27 cellular contexts compared by ENCODE assay signal in genomic region chr1:156777573-156777972, GRCh38. TPM values are rescaled to one million over a fixed set of nuclear protein-coding genes. Genes with fewer than 3 reads are reported as not detected.
DNase-seq lines count a peak whose midpoint lies in the region; ATAC-seq and TF ChIP-seq lines count a peak whose summit lies in the region.
"Had no signal": no experiment of that assay in that cellular context is flagged by ENCODE, and none has a peak within 500 bp of the region (broad histone marks: within the 10 kb centered on the region; RNA-seq: fewer than 3 reads in every experiment).

No MANE protein-coding gene starts in this region.

- no peak for DNase-seq in activated T-cell treated with anti-CD3 and anti-CD28 coated beads, Interleukin-2, amount 50 U/mL, for 72 hours
- no peak for DNase-seq in activated T-cell treated with anti-CD3 and anti-CD28 coated beads, Interleukin-2, amount 50 U/mL, for 1 hour
- DNase-seq in HFFc6 (no peak), chondrocyte (ENCODE audit: low spot score) (no peak), smooth muscle cell (lab: John Stamatoyannopoulos, UW; ENCODE audit: unreplicated experiment) (no peak), A172 (ENCODE audit: low spot score) (no peak)
- DNase-seq: activated CD4-positive, alpha-beta T cell treated with anti-CD3 and anti-CD28 coated beads, Interleukin-2, amount 50 U/mL, for 4 hours; C1 segment of cervical spinal cord; effector CD4-positive, alpha-beta T cell; foreskin melanocyte; H9; mucosa of descending colon; NCI-H1417 treated with DMSO at 0.1 percent for 48 hours; NCI-H510A treated with DMSO at 0.1 percent for 48 hours; stimulated activated CD4-positive, alpha-beta T cell treated with anti-CD3 and anti-CD28 coated beads, Interleukin-1b, Interleukin-23, amount 100 ng/mL, for 48 hours; stimulated activated naive CD4-positive, alpha-beta T cell treated with Interleukin-2 at 50 U/mL for 16 hours; tibial artery had no signal

- peaks cover 2 to 19% of the 10 kb centered on the region in 2 donors for H3K36me3 Mint-ChIP-seq in activated T-cell treated with anti-CD3 and anti-CD28 coated beads, Interleukin-2, amount 50 U/mL, for 72 hours (ENCODE audit: insufficient read depth in 2 of 2)
- H3K36me3 Mint-ChIP-seq in HFFc6 (ENCODE audit: low read depth) (peaks cover 10% of the 10 kb centered on the region; the same call in 1 of the 2 replicates), chondrocyte (ENCODE audit: low read depth) (peaks cover 11% of the 10 kb centered on the region)

- peaks cover under 1% of the 10 kb centered on the region for H3K4me1 ChIP-seq in smooth muscle cell (ENCODE audit: low read depth)

- ATAC-seq in activated T-cell treated with anti-CD3 and anti-CD28 coated beads, Interleukin-2, amount 50 U/mL, for 72 hours (replicated peaks in 1 of 2), result no peak
- ATAC-seq in GM21825 (IDR thresholded peaks at IDR 0.05; ENCODE audit: unreplicated experiment) (no peak), GM18520 (IDR thresholded peaks at IDR 0.05; ENCODE audit: unreplicated experiment) (no peak)
- ATAC-seq: esophagus mucosa, mucosa of descending colon, Panc1 had no signal

- peaks cover 96% of the 10 kb centered on the region for H3K79me2 ChIP-seq in smooth muscle cell (ENCODE audit: low read depth)

- H3K27ac ChIP-seq in smooth muscle cell (ENCODE audit: low read depth), result peak overlapping the region; percentile 13
- H3K27ac ChIP-seq: hepatocyte, neutrophil, tibial artery had no signal

- no peak overlapping the region for H3K9ac ChIP-seq in smooth muscle cell (ENCODE audit: low read depth)

- H3K4me1 Mint-ChIP-seq in activated T-cell treated with anti-CD3 and anti-CD28 coated beads, Interleukin-2, amount 50 U/mL, for 72 hours (ENCODE audit: low read depth), result peaks cover 60% of the 10 kb centered on the region
- H3K4me1 Mint-ChIP-seq in HFFc6 (ENCODE audit: low read depth) (peaks cover 56% of the 10 kb centered on the region), chondrocyte (ENCODE audit: low read depth) (peaks cover 44% of the 10 kb centered on the region)

- H3K36me3 ChIP-seq in smooth muscle cell (ENCODE audit: low read depth), result no peaks in the 10 kb centered on the region

- no peak for TF ChIP-seq CTCF in HFFc6 (IDR thresholded peaks at IDR 0.05)
- no peak for TF ChIP-seq CTCF in chondrocyte (IDR thresholded peaks at IDR 0.05)
- no peak for TF ChIP-seq CTCF in smooth muscle cell (IDR thresholded peaks at IDR 0.05; ENCODE audit: borderline replicate concordance, insufficient read depth, poor library complexity, severe bottlenecking)

- H3F3A ChIP-seq in smooth muscle cell (ENCODE audit: low read depth), result peaks cover 16% of the 10 kb centered on the region

- no peaks in the 10 kb centered on the region for H3K9me3 ChIP-seq in smooth muscle cell (replicated peaks; ENCODE audit: low read depth)
- H3K9me3 ChIP-seq: mucosa of descending colon, neutrophil, tibial artery had no signal

- H3K4me2 ChIP-seq in smooth muscle cell, result peak overlapping the region; percentile 2
- H3K4me2 ChIP-seq: hepatocyte had no signal

- H3K9me3 Mint-ChIP-seq in activated T-cell treated with anti-CD3 and anti-CD28 coated beads, Interleukin-2, amount 50 U/mL, for 72 hours, result no peaks in the 10 kb centered on the region
- H3K9me3 Mint-ChIP-seq in HFFc6 (no peaks in the 10 kb centered on the region), chondrocyte (ENCODE audit: low read depth) (no peaks in the 10 kb centered on the region)
- H3K9me3 Mint-ChIP-seq: H9 had no signal

- H3K4me3 Mint-ChIP-seq in activated T-cell treated with anti-CD3 and anti-CD28 coated beads, Interleukin-2, amount 50 U/mL, for 72 hours, result peak overlapping the region in 1 of 2 donors; percentile 0
- H3K4me3 Mint-ChIP-seq in HFFc6 (no peak overlapping the region), chondrocyte (ENCODE audit: unreplicated experiment) (no peak overlapping the region)
- H3K4me3 Mint-ChIP-seq: H9 had no signal

- H3K27me3 ChIP-seq in smooth muscle cell (ENCODE audit: low read depth), result no peaks in the 10 kb centered on the region
- H3K27me3 ChIP-seq: hepatocyte, neutrophil, tibial artery had no signal

- no peaks in the 10 kb centered on the region for H3K27me3 Mint-ChIP-seq in activated T-cell treated with anti-CD3 and anti-CD28 coated beads, Interleukin-2, amount 50 U/mL, for 72 hours (ENCODE audit: low read depth)
- H3K27me3 Mint-ChIP-seq in HFFc6 (ENCODE audit: insufficient read depth) (peaks cover 2% of the 10 kb centered on the region; the same call in 1 of the 2 replicates), chondrocyte (ENCODE audit: low read depth) (no peaks in the 10 kb centered on the region)
- H3K27me3 Mint-ChIP-seq: activated naive CD8-positive, alpha-beta T cell; IgD-negative memory B cell had no signal

- peaks cover 95% of the 10 kb centered on the region for H4K20me1 ChIP-seq in smooth muscle cell (ENCODE audit: low read depth)

- no peak overlapping the region for H2AFZ ChIP-seq in smooth muscle cell (ENCODE audit: low read depth)
- H2AFZ ChIP-seq: hepatocyte had no signal

- peak overlapping the region; percentile 41 for H3K27ac Mint-ChIP-seq in activated T-cell treated with anti-CD3 and anti-CD28 coated beads, Interleukin-2, amount 50 U/mL, for 72 hours
- peak overlapping the region; percentile 15; the same call in 1 of the 2 replicates for H3K27ac Mint-ChIP-seq in HFFc6
- peak overlapping the region; percentile 13 for H3K27ac Mint-ChIP-seq in chondrocyte (ENCODE audit: unreplicated experiment)
- H3K27ac Mint-ChIP-seq: activated naive CD8-positive, alpha-beta T cell; H9 had no signal

- H3K4me3 ChIP-seq in smooth muscle cell, result no peak overlapping the region
- H3K4me3 ChIP-seq: hepatocyte, mucosa of descending colon, tibial artery had no signal

- WGBS in smooth muscle cell (ENCODE audit: low lambda C conversion rate), result 72% methylated on average over 1 of the region's 1 CpG

RNA-seq across cellular contexts. Expression of gene PRCC, which starts 10.2 kb away (rescaled TPM):
- 10 to 100 TPM; 67.7 to 84.4 TPM for total RNA-seq in activated T-cell treated with anti-CD3 and anti-CD28 coated beads, Interleukin-2, amount 50 U/mL, for 72 hours
- 10 to 100 TPM; 67.0 to 79.3 (median 71.5) TPM for total RNA-seq in HFFc6 (2021; fragmentation: NEBNext Ultra II Directional; extraction: Animal tissue kit (Norgen Biotek cat#: 25700))
- total RNA-seq in chondrocyte, result 57.0 to 61.7 TPM (median 60.9 TPM) in 3 replicates
- 31.0 and 37.7 TPM in 2 replicates for total RNA-seq in smooth muscle cell
- polyA plus RNA-seq in smooth muscle cell, result 68.1 and 68.7 TPM in 2 replicates
- 40.3 and 51.5 TPM in 2 replicates for total RNA-seq in A172 (2014; rRNA removed; shearing (Covaris generic))

RNA-seq across cellular contexts. Expression of gene HDGF, which starts 26.1 kb away (rescaled TPM):
- total RNA-seq in activated T-cell treated with anti-CD3 and anti-CD28 coated beads, Interleukin-2, amount 50 U/mL, for 72 hours, result 100 to 1,000 TPM; 185 to 217 TPM
- total RNA-seq in HFFc6 (2021; fragmentation: NEBNext Ultra II Directional; extraction: Animal tissue kit (Norgen Biotek cat#: 25700)), result 100 to 1,000 TPM; 229 to 324 (median 315) TPM
- 136 to 143 TPM (median 140 TPM) in 3 replicates for total RNA-seq in chondrocyte
- total RNA-seq in smooth muscle cell, result 88.4 and 97.2 TPM in 2 replicates
- 109 and 134 TPM in 2 replicates for polyA plus RNA-seq in smooth muscle cell
- total RNA-seq in A172 (2014; rRNA removed; shearing (Covaris generic)), result 430 and 446 TPM in 2 replicates

RNA-seq across cellular contexts. Expression of gene MRPL24, which starts 36.7 kb away (rescaled TPM):
- total RNA-seq in activated T-cell treated with anti-CD3 and anti-CD28 coated beads, Interleukin-2, amount 50 U/mL, for 72 hours, result 10 to 100 TPM; 45.9 to 67.8 TPM
- total RNA-seq in HFFc6 (2021; fragmentation: NEBNext Ultra II Directional; extraction: Animal tissue kit (Norgen Biotek cat#: 25700)), result 10 to 100 TPM; 82.5 to 93.7 (median 86.8) TPM
- total RNA-seq in chondrocyte, result 38.6 to 58.3 TPM (median 40.3 TPM) in 3 replicates
- 16.5 and 29.3 TPM in 2 replicates for total RNA-seq in smooth muscle cell
- 68.6 and 79.6 TPM in 2 replicates for polyA plus RNA-seq in smooth muscle cell
- 133 and 138 TPM in 2 replicates for total RNA-seq in A172 (2014; rRNA removed; shearing (Covaris generic))

RNA-seq across cellular contexts. Expression of gene SH2D2A, which starts 39.1 kb away (rescaled TPM):
- total RNA-seq in activated T-cell treated with anti-CD3 and anti-CD28 coated beads, Interleukin-2, amount 50 U/mL, for 72 hours, result 100 to 1,000 TPM; 221 to 246 TPM
- under 1 TPM in 2 of 6 experiments, not detected in 4; 0.09 to 0.17 TPM for total RNA-seq in HFFc6 (2021; fragmentation: NEBNext Ultra II Directional; extraction: Animal tissue kit (Norgen Biotek cat#: 25700))
- total RNA-seq in chondrocyte (not detected in 3 replicates), smooth muscle cell (10.2 and 14.4 TPM in 2 replicates)
- 36.9 and 38.2 TPM in 2 replicates for polyA plus RNA-seq in smooth muscle cell
- total RNA-seq in A172 (2014; rRNA removed; shearing (Covaris generic)), result 0.09 TPM in 1 of 2 replicates, not detected in the other
- total RNA-seq: cerebellum, skeletal muscle tissue had no signal

RNA-seq across cellular contexts. Expression of gene ISG20L2, which starts 49.0 kb away (rescaled TPM):
- 10 to 100 TPM; 36.3 to 37.1 TPM for total RNA-seq in activated T-cell treated with anti-CD3 and anti-CD28 coated beads, Interleukin-2, amount 50 U/mL, for 72 hours
- total RNA-seq in HFFc6 (2021; fragmentation: NEBNext Ultra II Directional; extraction: Animal tissue kit (Norgen Biotek cat#: 25700)), result 10 to 100 TPM; 16.2 to 26.9 (median 20.6) TPM
- total RNA-seq in chondrocyte, result 22.3 to 45.7 TPM (median 23.7 TPM) in 3 replicates
- 13.8 and 20.3 TPM in 2 replicates for total RNA-seq in smooth muscle cell
- 17.4 and 19.2 TPM in 2 replicates for polyA plus RNA-seq in smooth muscle cell
- total RNA-seq in A172 (2014; rRNA removed; shearing (Covaris generic)), result 18.9 and 25.6 TPM in 2 replicates
